In genomic region chr13:78022164-78022877, GRCh38 we compare ENCODE assay signal across 8 cellular contexts.
DNase-seq lines count a peak whose midpoint lies in the region; ATAC-seq and TF ChIP-seq lines count a peak whose summit lies in the region.

No MANE protein-coding gene starts in this region.

- H3K4me3 ChIP-seq in NB4 (ENCODE audit: low read depth, low read length) (no peak overlapping the region), left ventricle myocardium inferior (no peak overlapping the region)

- TF ChIP-seq POLR2A in NB4 (IDR thresholded peaks at IDR 0.05; ENCODE audit: extremely low read depth, insufficient read length): no peak

- TF ChIP-seq CTCF in NB4 (IDR thresholded peaks at IDR 0.05; ENCODE audit: low read depth, low read length) (no peak), left ventricle myocardium inferior (IDR thresholded peaks at IDR 0.05; ENCODE audit: borderline replicate concordance) (no peak), omental fat pad (IDR thresholded peaks at IDR 0.05) (no peak)

- peaks cover 16% of the 10 kb centered on the region for H3K9me3 ChIP-seq in left ventricle myocardium inferior (replicated peaks)

- no peaks in the 10 kb centered on the region for H3K36me3 ChIP-seq in left ventricle myocardium inferior

- H3K4me1 ChIP-seq in left ventricle myocardium inferior: peaks cover 10% of the 10 kb centered on the region

- intact Hi-C loops in left ventricle myocardium inferior (cut with micrococcal nuclease): no loop called here

- H3K27ac ChIP-seq in left ventricle myocardium inferior (replicated peaks): peak overlapping the region; percentile 22

- peak; percentile 76 for DNase-seq in NB4 (ENCODE audit: low read depth)
- peak; percentile 16 for DNase-seq in activated CD8-positive, alpha-beta memory T cell treated with anti-CD3 and anti-CD28 coated beads, Interleukin-2, amount 50 U/mL, for 4 hours
- DNase-seq in left ventricle myocardium inferior: no peak
- DNase-seq in stimulated activated CD8-positive, alpha-beta memory T cell treated with anti-CD3 and anti-CD28 coated beads, Interleukin-12 subunit alpha, Interleukin-12 subunit beta, amount 100 ng/mL, for 4 hours (ENCODE audit: low read depth): peak; percentile 3
- DNase-seq in omental fat pad (ENCODE audit: low spot score): no peak
- DNase-seq in NCI-H526 treated with DMSO at 0.1 percent for 48 hours (lab: John Stamatoyannopoulos, UW): no peak

- ATAC-seq in GM18858 (IDR thresholded peaks at IDR 0.05; ENCODE audit: unreplicated experiment) (peak; percentile 100), HG02678 (IDR thresholded peaks at IDR 0.05; ENCODE audit: unreplicated experiment) (peak; percentile 100), omental fat pad (ENCODE audit: low FRiP score) (no peak)

- no peaks in the 10 kb centered on the region for H3K27me3 ChIP-seq in left ventricle myocardium inferior (ENCODE audit: low read depth)

Comparison
In these comparisons a context has a peak if more than half of its experiments do, and no peak if none do; other contexts are left out.
1. DNase-seq: peak in NB4 (single experiment), activated CD8-positive, alpha-beta memory T cell treated with anti-CD3 and anti-CD28 coated beads, Interleukin-2, amount 50 U/mL, for 4 hours (single experiment) and stimulated activated CD8-positive, alpha-beta memory T cell treated with anti-CD3 and anti-CD28 coated beads, Interleukin-12 subunit alpha, Interleukin-12 subunit beta, amount 100 ng/mL, for 4 hours (single experiment); none in left ventricle myocardium inferior (single experiment), omental fat pad (single experiment) and NCI-H526 treated with DMSO at 0.1 percent for 48 hours (single experiment).